Comparison of ENCODE assay signal across 1 cellular context in genomic region chr5:141968914-141969608, GRCh38.
TF ChIP-seq lines count a peak whose summit lies in the region.

Gene RNF14, plus strand, starts transcription at chr5:141969105. Its CDS starts 4,484 bp downstream, at chr5:141973589.

TF ChIP-seq in HepG2, 621 proteins besides CTCF, POLR2A, EP300 and RAD21 (continued from another document and continues in another):
- TF ChIP-seq, protein P1, sequence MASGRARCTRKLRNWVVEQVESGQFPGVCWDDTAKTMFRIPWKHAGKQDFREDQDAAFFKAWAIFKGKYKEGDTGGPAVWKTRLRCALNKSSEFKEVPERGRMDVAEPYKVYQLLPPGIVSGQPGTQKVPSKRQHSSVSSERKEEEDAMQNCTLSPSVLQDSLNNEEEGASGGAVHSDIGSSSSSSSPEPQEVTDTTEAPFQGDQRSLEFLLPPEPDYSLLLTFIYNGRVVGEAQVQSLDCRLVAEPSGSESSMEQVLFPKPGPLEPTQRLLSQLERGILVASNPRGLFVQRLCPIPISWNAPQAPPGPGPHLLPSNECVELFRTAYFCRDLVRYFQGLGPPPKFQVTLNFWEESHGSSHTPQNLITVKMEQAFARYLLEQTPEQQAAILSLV (CRISPR knock-in tag; IDR thresholded peaks at IDR 0.05; ENCODE audit: borderline replicate concordance): peak; percentile 83; the same call in 1 of the 2 replicates
- TF ChIP-seq SNAPC2 (CRISPR knock-in tag; IDR thresholded peaks at IDR 0.05) (peak; percentile 51; the same call in 1 of the 2 replicates), EZH2 (conservative IDR thresholded peaks at IDR 0.05; ENCODE audit: low read depth, low read length) (no peak), HOXA3 (CRISPR knock-in tag; IDR thresholded peaks at IDR 0.05) (peak; percentile 82), ZNF878 (CRISPR knock-in tag; IDR thresholded peaks at IDR 0.05) (no peak), ETV6 (CRISPR knock-in tag; conservative IDR thresholded peaks at IDR 0.05) (peak; percentile 77; the same call in 1 of the 2 replicates), ZBTB7A (CRISPR knock-in tag; IDR thresholded peaks at IDR 0.05) (peak; percentile 87), DPF2 (CRISPR knock-in tag; IDR thresholded peaks at IDR 0.05; ENCODE audit: borderline replicate concordance, low read depth) (no peak), HNRNPL (IDR thresholded peaks at IDR 0.05; ENCODE audit: low read depth, low read length) (0 out of 2 replicates have a peak, but pooled peaks have one; percentile 42), PHF20 (CRISPR knock-in tag; IDR thresholded peaks at IDR 0.05) (peak; percentile 92), ZFX (CRISPR knock-in tag; IDR thresholded peaks at IDR 0.05; ENCODE audit: low read depth) (peak; percentile 99), THYN1 (CRISPR knock-in tag; IDR thresholded peaks at IDR 0.05; ENCODE audit: borderline replicate concordance, low read depth) (no peak), HMG20A (CRISPR knock-in tag; IDR thresholded peaks at IDR 0.05; ENCODE audit: borderline replicate concordance) (no peak), PAWR (CRISPR knock-in tag; IDR thresholded peaks at IDR 0.05; ENCODE audit: borderline replicate concordance) (0 out of 2 replicates have a peak, but pooled peaks have one; percentile 73), PREB (CRISPR knock-in tag; IDR thresholded peaks at IDR 0.05) (no peak), PHF21A (CRISPR knock-in tag; IDR thresholded peaks at IDR 0.05) (peak; percentile 92), TBL1XR1 (IDR thresholded peaks at IDR 0.05; ENCODE audit: borderline replicate concordance, low read length, partially characterized antibody) (no peak), ZNF484 (CRISPR knock-in tag; IDR thresholded peaks at IDR 0.05; ENCODE audit: borderline replicate concordance, low read depth) (no peak), ZKSCAN8 (CRISPR knock-in tag; IDR thresholded peaks at IDR 0.05; ENCODE audit: borderline replicate concordance) (no peak), ZNF12 (CRISPR knock-in tag; IDR thresholded peaks at IDR 0.05) (no peak; the same call in 1 of the 2 replicates), ZNF891 (CRISPR knock-in tag; IDR thresholded peaks at IDR 0.05) (peak; percentile 94; the same call in 1 of the 2 replicates), SNRNP70 (IDR thresholded peaks at IDR 0.05; ENCODE audit: low read depth, low read length) (no peak), TARDBP (CRISPR knock-in tag; IDR thresholded peaks at IDR 0.05) (peak; percentile 82), CBX1 (IDR thresholded peaks at IDR 0.05; ENCODE audit: low read depth) (peak; percentile 57), JUN (CRISPR knock-in tag; IDR thresholded peaks at IDR 0.05) (no peak), MXD1 (CRISPR knock-in tag; IDR thresholded peaks at IDR 0.05) (peak; percentile 68; the same call in 1 of the 2 replicates), KLF6 (CRISPR knock-in tag; IDR thresholded peaks at IDR 0.05) (peak; percentile 47; the same call in 1 of the 2 replicates), ZNF768 (CRISPR knock-in tag; IDR thresholded peaks at IDR 0.05) (peak; percentile 76; the same call in 1 of the 2 replicates), U2AF1 (optimal IDR thresholded peaks at IDR 0.05; ENCODE audit: low read depth, low read length) (peak; percentile 93), ZNF724P (CRISPR knock-in tag; IDR thresholded peaks at IDR 0.05; ENCODE audit: borderline replicate concordance) (peak; percentile 22; the same call in 1 of the 2 replicates), NFE2L1 (CRISPR knock-in tag; IDR thresholded peaks at IDR 0.05; ENCODE audit: borderline replicate concordance) (no peak), RBM22 (optimal IDR thresholded peaks at IDR 0.05; ENCODE audit: low read length) (no peak), SPEN (CRISPR knock-in tag; IDR thresholded peaks at IDR 0.05; ENCODE audit: low read depth) (peak; percentile 97), ZNF317 (CRISPR knock-in tag; IDR thresholded peaks at IDR 0.05) (peak; percentile 64; the same call in 1 of the 2 replicates), AHDC1 (CRISPR knock-in tag; IDR thresholded peaks at IDR 0.05; ENCODE audit: borderline replicate concordance) (peak; percentile 87), SP2 (CRISPR knock-in tag; IDR thresholded peaks at IDR 0.05) (peak; percentile 69), GATAD2A (CRISPR knock-in tag; IDR thresholded peaks at IDR 0.05) (peak; percentile 38; the same call in 1 of the 2 replicates), MLXIP (CRISPR knock-in tag; IDR thresholded peaks at IDR 0.05; ENCODE audit: borderline replicate concordance) (no peak)
- TF ChIP-seq, protein P2, sequence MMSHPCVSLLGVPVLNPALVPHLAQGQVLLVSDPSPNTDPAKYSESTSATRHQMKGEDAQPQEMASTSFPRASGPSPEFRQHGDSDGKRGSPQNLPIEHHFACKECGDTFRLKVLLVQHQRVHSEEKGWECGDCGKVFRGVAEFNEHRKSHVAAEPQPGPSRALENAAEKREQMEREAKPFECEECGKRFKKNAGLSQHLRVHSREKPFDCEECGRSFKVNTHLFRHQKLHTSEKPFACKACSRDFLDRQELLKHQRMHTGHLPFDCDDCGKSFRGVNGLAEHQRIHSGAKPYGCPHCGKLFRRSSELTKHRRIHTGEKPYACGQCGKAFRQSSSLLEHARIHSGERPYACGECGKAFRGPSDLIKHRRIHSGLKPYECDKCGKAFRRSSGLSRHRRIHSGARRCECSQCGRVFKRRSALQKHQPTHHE (CRISPR knock-in tag; IDR thresholded peaks at IDR 0.05; ENCODE audit: borderline replicate concordance): peak; percentile 93
- TF ChIP-seq, protein P3, sequence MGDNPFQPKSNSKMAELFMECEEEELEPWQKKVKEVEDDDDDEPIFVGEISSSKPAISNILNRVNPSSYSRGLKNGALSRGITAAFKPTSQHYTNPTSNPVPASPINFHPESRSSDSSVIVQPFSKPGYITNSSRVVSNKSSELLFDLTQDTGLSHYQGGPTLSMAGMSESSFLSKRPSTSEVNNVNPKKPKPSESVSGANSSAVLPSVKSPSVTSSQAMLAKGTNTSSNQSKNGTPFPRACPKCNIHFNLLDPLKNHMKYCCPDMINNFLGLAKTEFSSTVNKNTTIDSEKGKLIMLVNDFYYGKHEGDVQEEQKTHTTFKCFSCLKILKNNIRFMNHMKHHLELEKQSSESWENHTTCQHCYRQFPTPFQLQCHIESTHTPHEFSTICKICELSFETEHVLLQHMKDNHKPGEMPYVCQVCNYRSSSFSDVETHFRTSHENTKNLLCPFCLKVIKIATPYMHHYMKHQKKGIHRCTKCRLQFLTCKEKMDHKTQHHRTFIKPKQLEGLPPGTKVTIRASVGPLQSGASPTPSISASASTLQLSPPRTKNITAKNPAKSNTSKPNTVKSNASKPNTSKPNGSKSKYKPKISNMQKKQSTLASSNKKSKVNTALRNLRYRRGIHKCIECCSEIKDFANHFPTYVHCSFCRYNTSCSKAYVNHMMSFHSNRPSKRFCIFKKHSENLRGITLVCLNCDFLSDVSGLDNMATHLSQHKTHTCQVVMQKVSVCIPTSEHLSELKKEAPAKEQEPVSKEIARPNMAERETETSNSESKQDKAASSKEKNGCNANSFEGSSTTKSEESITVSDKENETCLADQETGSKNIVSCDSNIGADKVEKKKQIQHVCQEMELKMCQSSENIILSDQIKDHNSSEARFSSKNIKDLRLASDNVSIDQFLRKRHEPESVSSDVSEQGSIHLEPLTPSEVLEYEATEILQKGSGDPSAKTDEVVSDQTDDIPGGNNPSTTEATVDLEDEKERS (CRISPR knock-in tag; IDR thresholded peaks at IDR 0.05): no peak
- TF ChIP-seq, protein P4, sequence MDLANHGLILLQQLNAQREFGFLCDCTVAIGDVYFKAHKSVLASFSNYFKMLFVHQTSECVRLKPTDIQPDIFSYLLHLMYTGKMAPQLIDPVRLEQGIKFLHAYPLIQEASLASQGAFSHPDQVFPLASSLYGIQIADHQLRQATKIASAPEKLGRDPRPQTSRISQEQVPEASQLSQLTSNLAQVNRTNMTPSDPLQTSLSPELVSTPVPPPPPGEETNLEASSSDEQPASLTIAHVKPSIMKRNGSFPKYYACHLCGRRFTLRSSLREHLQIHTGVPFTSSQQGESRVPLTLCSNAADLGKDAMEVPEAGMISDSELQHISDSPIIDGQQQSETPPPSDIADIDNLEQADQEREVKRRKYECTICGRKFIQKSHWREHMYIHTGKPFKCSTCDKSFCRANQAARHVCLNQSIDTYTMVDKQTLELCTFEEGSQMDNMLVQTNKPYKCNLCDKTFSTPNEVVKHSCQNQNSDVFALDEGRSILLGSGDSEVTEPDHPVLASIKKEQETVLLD (CRISPR knock-in tag; IDR thresholded peaks at IDR 0.05; ENCODE audit: low read depth): peak; percentile 95
- TF ChIP-seq, protein P5, sequence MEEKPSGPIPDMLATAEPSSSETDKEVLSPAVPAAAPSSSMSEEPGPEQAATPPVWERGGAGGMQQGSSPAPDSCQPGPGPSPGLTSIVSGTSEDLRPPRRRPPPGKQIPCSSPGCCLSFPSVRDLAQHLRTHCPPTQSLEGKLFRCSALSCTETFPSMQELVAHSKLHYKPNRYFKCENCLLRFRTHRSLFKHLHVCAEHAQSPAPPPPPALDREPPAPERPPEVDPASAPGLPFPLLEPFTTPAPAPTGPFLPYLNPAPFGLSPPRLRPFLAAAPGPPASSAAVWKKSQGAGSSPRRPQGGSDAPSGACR (CRISPR knock-in tag; IDR thresholded peaks at IDR 0.05): no peak
- TF ChIP-seq, protein P6, sequence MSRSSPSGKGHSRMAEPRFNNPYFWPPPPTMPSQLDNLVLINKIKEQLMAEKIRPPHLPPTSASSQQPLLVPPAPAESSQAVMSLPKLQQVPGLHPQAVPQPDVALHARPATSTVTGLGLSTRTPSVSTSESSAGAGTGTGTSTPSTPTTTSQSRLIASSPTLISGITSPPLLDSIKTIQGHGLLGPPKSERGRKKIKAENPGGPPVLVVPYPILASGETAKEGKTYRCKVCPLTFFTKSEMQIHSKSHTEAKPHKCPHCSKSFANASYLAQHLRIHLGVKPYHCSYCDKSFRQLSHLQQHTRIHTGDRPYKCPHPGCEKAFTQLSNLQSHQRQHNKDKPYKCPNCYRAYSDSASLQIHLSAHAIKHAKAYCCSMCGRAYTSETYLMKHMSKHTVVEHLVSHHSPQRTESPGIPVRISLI (CRISPR knock-in tag; IDR thresholded peaks at IDR 0.05; ENCODE audit: borderline replicate concordance): peak; percentile 39; the same call in 1 of the 2 replicates
